Comparison of ENCODE assay signal across 19 cellular contexts in genomic region chr14:67003009-67003753, GRCh38.
"Had no signal": no experiment of that assay in that cellular context is flagged by ENCODE, and none has a peak within 500 bp of the region (broad histone marks: within the 10 kb centered on the region; RNA-seq: fewer than 3 reads in every experiment).

No MANE protein-coding gene starts in this region.

- H3K9me3 Mint-ChIP-seq: naive thymus-derived CD4-positive, alpha-beta T cell; stimulated activated naive B cell treated with anti-CD40 and anti-IgM and Interleukin-4, amounts not matched to agents 10 μg/mL and 1 μg/mL and 100 μg/mL, for 72 hours; stimulated activated naive CD8-positive, alpha-beta T cell treated with anti-CD3 and anti-CD28 coated beads, Interleukin-15, amount 100 ng/mL, for 72 hours had no signal

- H3K36me3 ChIP-seq: neutrophil, upper lobe of right lung, vagina had no signal

- H3K27me3 ChIP-seq: heart left ventricle, neutrophil, testis, tibial nerve, upper lobe of right lung, vagina had no signal

- H3K27me3 Mint-ChIP-seq: naive thymus-derived CD4-positive, alpha-beta T cell; stimulated activated naive B cell treated with anti-CD40 and anti-IgM and Interleukin-4, amounts not matched to agents 10 μg/mL and 1 μg/mL and 100 μg/mL, for 72 hours; stimulated activated naive CD8-positive, alpha-beta T cell treated with anti-CD3 and anti-CD28 coated beads, Interleukin-15, amount 100 ng/mL, for 72 hours had no signal

- H3K27ac ChIP-seq: heart left ventricle, testis, tibial nerve, upper lobe of right lung, vagina had no signal

- H3K27ac Mint-ChIP-seq: naive thymus-derived CD4-positive, alpha-beta T cell; stimulated activated naive B cell treated with anti-CD40 and anti-IgM and Interleukin-4, amounts not matched to agents 10 μg/mL and 1 μg/mL and 100 μg/mL, for 72 hours; stimulated activated naive CD8-positive, alpha-beta T cell treated with anti-CD3 and anti-CD28 coated beads, Interleukin-15, amount 100 ng/mL, for 72 hours had no signal

- DNase-seq: dermis blood vessel endothelial cell; erythroblast; foreskin melanocyte; heart left ventricle; hippocampal formation; kidney glomerular epithelial cell; naive thymus-derived CD4-positive, alpha-beta T cell; posterior cingulate gyrus; stimulated activated CD4-positive, alpha-beta T cell treated with anti-CD3 and anti-CD28 coated beads, Interleukin-2, amount 100 ng/mL, for 24 hours; stimulated activated CD4-positive, alpha-beta T cell treated with anti-CD3 and anti-CD28 coated beads, Interleukin-4, amount 100 ng/mL, for 4 hours; stimulated activated naive B cell treated with anti-CD40 and anti-IgM and Interleukin-4, amounts not matched to agents 10 μg/mL and 1 μg/mL and 100 μg/mL, for 72 hours; stimulated activated naive CD8-positive, alpha-beta T cell treated with anti-CD3 and anti-CD28 coated beads, Interleukin-15, amount 100 ng/mL, for 72 hours; testis; upper lobe of right lung had no signal

- H3K4me1 Mint-ChIP-seq: stimulated activated naive B cell treated with anti-CD40 and anti-IgM and Interleukin-4, amounts not matched to agents 10 μg/mL and 1 μg/mL and 100 μg/mL, for 72 hours had no signal

- ATAC-seq: heart left ventricle; naive thymus-derived CD4-positive, alpha-beta T cell; sciatic nerve; stimulated activated naive B cell treated with anti-CD40 and anti-IgM and Interleukin-4, amounts not matched to agents 10 μg/mL and 1 μg/mL and 100 μg/mL, for 72 hours; stimulated activated naive CD8-positive, alpha-beta T cell treated with anti-CD3 and anti-CD28 coated beads, Interleukin-15, amount 100 ng/mL, for 72 hours; upper lobe of right lung had no signal

- FAIRE-seq: endothelial cell of umbilical vein had no signal

- H3K4me3 ChIP-seq: heart left ventricle, testis, tibial nerve, upper lobe of right lung, vagina had no signal

- H3K4me3 Mint-ChIP-seq: naive thymus-derived CD4-positive, alpha-beta T cell; stimulated activated naive B cell treated with anti-CD40 and anti-IgM and Interleukin-4, amounts not matched to agents 10 μg/mL and 1 μg/mL and 100 μg/mL, for 72 hours; stimulated activated naive CD8-positive, alpha-beta T cell treated with anti-CD3 and anti-CD28 coated beads, Interleukin-15, amount 100 ng/mL, for 72 hours had no signal

- H3K4me1 ChIP-seq: heart left ventricle, testis, tibial nerve, upper lobe of right lung, vagina had no signal

- H3K9me3 ChIP-seq: heart left ventricle, neutrophil, testis, tibial nerve, upper lobe of right lung, vagina had no signal
